8 cellular contexts compared by ENCODE assay signal in the genomic region with DNA sequence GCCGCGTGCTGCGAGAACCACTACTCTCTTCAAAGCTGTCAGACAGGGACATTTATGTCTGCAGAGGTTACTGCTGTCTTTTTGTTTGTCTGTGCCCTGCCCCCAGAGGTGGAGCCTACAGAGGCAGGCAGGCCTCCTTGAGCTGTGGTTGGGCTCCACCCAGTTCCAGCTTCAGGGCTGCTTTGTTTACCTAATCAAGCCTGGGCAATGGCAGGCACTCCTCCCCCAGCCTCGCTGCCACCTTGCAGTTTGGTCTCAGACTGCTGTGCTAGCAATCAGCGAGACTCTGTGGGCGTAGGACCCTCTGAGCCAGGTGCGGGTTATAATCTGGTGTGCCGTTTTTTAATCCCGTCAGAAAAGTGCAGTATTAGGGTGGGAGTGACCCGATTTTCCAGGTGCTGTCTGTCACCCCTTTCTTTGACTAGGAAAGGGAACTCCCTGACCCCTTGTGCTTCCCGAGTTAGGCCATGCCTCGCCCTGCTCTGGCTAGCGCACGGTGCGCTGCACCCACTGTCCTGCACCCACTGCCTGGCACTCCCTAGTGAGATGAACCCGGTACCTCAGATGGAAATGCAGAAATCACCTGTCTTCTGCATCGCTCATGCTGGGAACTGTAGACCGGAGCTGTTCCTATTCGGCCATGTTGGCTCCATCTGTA.
DNase-seq lines count a peak whose midpoint lies in the region; ATAC-seq, FAIRE-seq and TF ChIP-seq lines count a peak whose summit lies in the region.
"Not testable (repeated sequence)": the region's sequence is repeated elsewhere in the genome, so short reads cannot be mapped to it uniquely, and the experiment has no call there.

No MANE protein-coding gene starts in this region.

- H4K20me1 ChIP-seq in HepG2 (ENCODE audit: insufficient read depth, low read length); smooth muscle cell (ENCODE audit: low read depth): not testable (repeated sequence)

- POLR2A ChIA-PET in HepG2 (lab: Yijun Ruan, JAX), result interaction anchor here (1.0 kb wide), 1 partner anchor 133 kb away, joined by 3 read pairs; no protein-coding TSS in a partner anchor

- not testable (repeated sequence) for TF ChIP-seq POLR2A in HepG2 (IDR thresholded peaks at IDR 0.05; ENCODE audit: insufficient read depth in 1 of 2, low read depth in 2 of 2, low read length in 2 of 2)

- not testable (repeated sequence) for H3K27me3 ChIP-seq in HAP-1 (ENCODE audit: low read depth); RWPE2 (ENCODE audit: insufficient read depth, poor library complexity, severe bottlenecking); HepG2 (ENCODE audit: control insufficient read depth in 1 of 2, insufficient read depth in 2 of 2, low read length in 2 of 2); smooth muscle cell (ENCODE audit: low read depth)

- peak; percentile 49 for DNase-seq in COLO668 (lab: John Stamatoyannopoulos, UW; ENCODE audit: unreplicated experiment)
- DNase-seq in HAP-1 (ENCODE audit: low spot score in 2 of 2), result peak; percentile 44 to 85
- peak; percentile 44 to 71 (median 50) for DNase-seq in NCI-H1417 (lab: John Stamatoyannopoulos, UW)
- DNase-seq in NCI-H460 (ENCODE audit: extremely low read depth, low read depth), result peak; percentile 12
- DNase-seq in RWPE2 (ENCODE audit: low spot score), result peak; percentile 59
- peak; percentile 80 for DNase-seq in epithelial cell of esophagus (ENCODE audit: low read depth)
- DNase-seq in HepG2 (ENCODE audit: low spot score), result peak; percentile 19
- not testable (repeated sequence) for DNase-seq in smooth muscle cell (lab: John Stamatoyannopoulos, UW; ENCODE audit: unreplicated experiment)

- WGBS in HepG2 (ENCODE audit: low lambda C conversion rate), result 29% methylated on average over 8 of the region's 19 CpGs
- WGBS in smooth muscle cell (ENCODE audit: low lambda C conversion rate), result 50% methylated on average over 19 of the region's 19 CpGs

- H3K27ac ChIP-seq in RWPE2 (ENCODE audit: poor library complexity, severe bottlenecking); HepG2 (ENCODE audit: extremely low read length, insufficient read depth, low read length); smooth muscle cell (ENCODE audit: low read depth): not testable (repeated sequence)

- H3K9me3 ChIP-seq in HAP-1; RWPE2 (ENCODE audit: severe bottlenecking); HepG2 (ENCODE audit: low read length); smooth muscle cell (replicated peaks; ENCODE audit: low read depth): not testable (repeated sequence)

- CTCF ChIA-PET in HepG2 (lab: Yijun Ruan, JAX; ENCODE audit: low intra/inter-chr PET ratio, low total read pairs), result interaction anchor here (0.7 kb wide), 1 partner anchor 112 kb away, joined by 3 read pairs; no protein-coding TSS in a partner anchor

- not testable (repeated sequence) for ATAC-seq in RWPE2 (ENCODE audit: low read depth); HepG2

- H3K4me3 ChIP-seq in HAP-1 (peak overlapping the region; percentile 18), RWPE2 (ENCODE audit: severe bottlenecking) (peak overlapping the region; percentile 9), HepG2 (replicated peaks in 1 of 3; ENCODE audit: insufficient read depth in 1 of 3, low read depth in 2 of 3, low read length in 3 of 3) (peak overlapping the region; percentile 42 to 52 (median 46); a peak in 4 of 6 replicates), smooth muscle cell (peak overlapping the region; percentile 28)
- H3K4me3 ChIP-seq in epithelial cell of esophagus (ENCODE audit: low read length), result not testable (repeated sequence)

- not testable (repeated sequence) for TF ChIP-seq CTCF in RWPE2 (IDR thresholded peaks at IDR 0.05; ENCODE audit: poor library complexity, severe bottlenecking); epithelial cell of esophagus (IDR thresholded peaks at IDR 0.05; ENCODE audit: insufficient read depth, low read depth, low read length, missing control alignments); HepG2 (CRISPR knock-in tag; IDR thresholded peaks at IDR 0.05); smooth muscle cell (IDR thresholded peaks at IDR 0.05; ENCODE audit: borderline replicate concordance, insufficient read depth, poor library complexity, severe bottlenecking)

- not testable (repeated sequence) for H2AFZ ChIP-seq in HepG2 (ENCODE audit: low read length); smooth muscle cell (ENCODE audit: low read depth)

- not testable (repeated sequence) for FAIRE-seq in HepG2 (lab: Jason Lieb, UNC)

- H3F3A ChIP-seq in smooth muscle cell (ENCODE audit: low read depth), result not testable (repeated sequence)

- H3K9ac ChIP-seq in HepG2 (ENCODE audit: insufficient read depth, low read depth, low read length), result peak overlapping the region; percentile 39
- not testable (repeated sequence) for H3K9ac ChIP-seq in smooth muscle cell (ENCODE audit: low read depth)

- not testable (repeated sequence) for H3K79me2 ChIP-seq in HepG2 (ENCODE audit: insufficient read depth, low read length); smooth muscle cell (ENCODE audit: low read depth)

- in situ Hi-C loops in HAP-1 (cut with MboI; ENCODE audit: low sequenced_read_pairs); HepG2 (cut with HindIII; ENCODE audit: extremely low pct_ligation_motif_present, low pct_unique_long_range_greater_than_20kb): not testable (repeated sequence)

- TF ChIP-seq EP300 in HepG2 (IDR thresholded peaks at IDR 0.05; ENCODE audit: low read depth in 2 of 2, low read length in 2 of 2); HepG2 (CRISPR knock-in tag; IDR thresholded peaks at IDR 0.05; ENCODE audit: borderline replicate concordance): not testable (repeated sequence)

- H3K4me2 ChIP-seq in HepG2 (ENCODE audit: low read depth, low read length), result peak overlapping the region; percentile 45; the same call in 1 of the 2 replicates
- H3K4me2 ChIP-seq in smooth muscle cell, result peak overlapping the region; percentile 40

- not testable (repeated sequence) for TF ChIP-seq RAD21 in HepG2 (CRISPR knock-in tag; IDR thresholded peaks at IDR 0.05)

- BruUV-seq in HepG2 (replicated peaks; lab: Mats Ljungman, UMichigan), result not testable (repeated sequence)

- H3K36me3 ChIP-seq in HAP-1 (replicated peaks); RWPE2 (ENCODE audit: low read depth); HepG2 (replicated peaks in 1 of 2; ENCODE audit: control insufficient read depth in 1 of 2, insufficient read depth in 2 of 2, low read length in 2 of 2); smooth muscle cell (ENCODE audit: low read depth): not testable (repeated sequence)

- intact Hi-C loops in HepG2 (cut with micrococcal nuclease; ENCODE audit: unreplicated experiment), result not testable (repeated sequence)

- not testable (repeated sequence) for H3K4me1 ChIP-seq in HAP-1; RWPE2 (ENCODE audit: insufficient read depth, poor library complexity, severe bottlenecking); HepG2 (ENCODE audit: insufficient read depth, low read length); smooth muscle cell (ENCODE audit: low read depth)

TF ChIP-seq in HepG2, 621 proteins besides CTCF, POLR2A, EP300 and RAD21 (continues in another document):
- TF ChIP-seq, protein P1, sequence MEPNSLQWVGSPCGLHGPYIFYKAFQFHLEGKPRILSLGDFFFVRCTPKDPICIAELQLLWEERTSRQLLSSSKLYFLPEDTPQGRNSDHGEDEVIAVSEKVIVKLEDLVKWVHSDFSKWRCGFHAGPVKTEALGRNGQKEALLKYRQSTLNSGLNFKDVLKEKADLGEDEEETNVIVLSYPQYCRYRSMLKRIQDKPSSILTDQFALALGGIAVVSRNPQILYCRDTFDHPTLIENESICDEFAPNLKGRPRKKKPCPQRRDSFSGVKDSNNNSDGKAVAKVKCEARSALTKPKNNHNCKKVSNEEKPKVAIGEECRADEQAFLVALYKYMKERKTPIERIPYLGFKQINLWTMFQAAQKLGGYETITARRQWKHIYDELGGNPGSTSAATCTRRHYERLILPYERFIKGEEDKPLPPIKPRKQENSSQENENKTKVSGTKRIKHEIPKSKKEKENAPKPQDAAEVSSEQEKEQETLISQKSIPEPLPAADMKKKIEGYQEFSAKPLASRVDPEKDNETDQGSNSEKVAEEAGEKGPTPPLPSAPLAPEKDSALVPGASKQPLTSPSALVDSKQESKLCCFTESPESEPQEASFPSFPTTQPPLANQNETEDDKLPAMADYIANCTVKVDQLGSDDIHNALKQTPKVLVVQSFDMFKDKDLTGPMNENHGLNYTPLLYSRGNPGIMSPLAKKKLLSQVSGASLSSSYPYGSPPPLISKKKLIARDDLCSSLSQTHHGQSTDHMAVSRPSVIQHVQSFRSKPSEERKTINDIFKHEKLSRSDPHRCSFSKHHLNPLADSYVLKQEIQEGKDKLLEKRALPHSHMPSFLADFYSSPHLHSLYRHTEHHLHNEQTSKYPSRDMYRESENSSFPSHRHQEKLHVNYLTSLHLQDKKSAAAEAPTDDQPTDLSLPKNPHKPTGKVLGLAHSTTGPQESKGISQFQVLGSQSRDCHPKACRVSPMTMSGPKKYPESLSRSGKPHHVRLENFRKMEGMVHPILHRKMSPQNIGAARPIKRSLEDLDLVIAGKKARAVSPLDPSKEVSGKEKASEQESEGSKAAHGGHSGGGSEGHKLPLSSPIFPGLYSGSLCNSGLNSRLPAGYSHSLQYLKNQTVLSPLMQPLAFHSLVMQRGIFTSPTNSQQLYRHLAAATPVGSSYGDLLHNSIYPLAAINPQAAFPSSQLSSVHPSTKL (CRISPR knock-in tag; IDR thresholded peaks at IDR 0.05), result peak; percentile 18; the same call in 1 of the 2 replicates
- TF ChIP-seq MTA1 (CRISPR knock-in tag; IDR thresholded peaks at IDR 0.05; ENCODE audit: borderline replicate concordance) (0 out of 2 replicates have a peak, but pooled peaks have one; percentile 28), ZMYM4 (CRISPR knock-in tag; IDR thresholded peaks at IDR 0.05) (peak; percentile 51)
